Comparison of ENCODE assay signal across 1 cellular context in the genomic region with DNA sequence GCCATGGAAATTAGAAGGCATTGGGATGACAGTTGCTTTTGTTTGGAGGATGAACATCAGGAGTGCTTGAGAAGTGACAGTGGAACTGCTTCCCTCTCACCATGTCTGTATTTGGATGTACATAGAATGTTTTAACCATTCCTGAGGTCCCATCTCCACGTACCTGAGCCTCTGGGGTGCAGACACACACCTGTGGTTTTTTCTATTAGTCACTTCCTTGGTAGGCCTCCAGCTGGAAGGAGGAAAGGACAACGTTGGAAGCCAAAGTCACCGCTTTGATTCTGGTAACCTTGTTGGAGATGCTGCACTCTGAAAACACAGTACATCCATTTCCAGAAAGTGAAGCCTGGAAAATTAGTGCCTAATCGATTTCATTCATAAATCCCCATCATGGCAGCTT.
TF ChIP-seq lines count a peak whose summit lies in the region.

No MANE protein-coding gene starts in this region.

TF ChIP-seq in IMR-90, 13 proteins besides CTCF, POLR2A, EP300 and RAD21:
- TF ChIP-seq FOS (IDR thresholded peaks at IDR 0.05; ENCODE audit: low read depth, low read length) = no peak
- TF ChIP-seq SMC3 (IDR thresholded peaks at IDR 0.05; ENCODE audit: low read depth, low read length) = no peak
- TF ChIP-seq MAZ (IDR thresholded peaks at IDR 0.05; ENCODE audit: borderline replicate concordance, low read depth, low read length) = no peak
- no peak for TF ChIP-seq CHD1 (IDR thresholded peaks at IDR 0.05; ENCODE audit: low read depth, low read length)
- no peak for TF ChIP-seq CEBPB (IDR thresholded peaks at IDR 0.05; ENCODE audit: low read depth, low read length)
- no peak for TF ChIP-seq MAFK (IDR thresholded peaks at IDR 0.05; ENCODE audit: low read depth, low read length)
- TF ChIP-seq RCOR1 (IDR thresholded peaks at IDR 0.05; ENCODE audit: insufficient replicate concordance, low read length) = no peak
- TF ChIP-seq, protein P1, sequence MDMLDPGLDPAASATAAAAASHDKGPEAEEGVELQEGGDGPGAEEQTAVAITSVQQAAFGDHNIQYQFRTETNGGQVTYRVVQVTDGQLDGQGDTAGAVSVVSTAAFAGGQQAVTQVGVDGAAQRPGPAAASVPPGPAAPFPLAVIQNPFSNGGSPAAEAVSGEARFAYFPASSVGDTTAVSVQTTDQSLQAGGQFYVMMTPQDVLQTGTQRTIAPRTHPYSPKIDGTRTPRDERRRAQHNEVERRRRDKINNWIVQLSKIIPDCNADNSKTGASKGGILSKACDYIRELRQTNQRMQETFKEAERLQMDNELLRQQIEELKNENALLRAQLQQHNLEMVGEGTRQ (IDR thresholded peaks at IDR 0.05; ENCODE audit: low read depth, low read length) = no peak
- no peak for TF ChIP-seq BHLHE40 (IDR thresholded peaks at IDR 0.05; ENCODE audit: low read depth, low read length)
